Comparison of ENCODE assay signal across 33 cellular contexts in the genomic region with DNA sequence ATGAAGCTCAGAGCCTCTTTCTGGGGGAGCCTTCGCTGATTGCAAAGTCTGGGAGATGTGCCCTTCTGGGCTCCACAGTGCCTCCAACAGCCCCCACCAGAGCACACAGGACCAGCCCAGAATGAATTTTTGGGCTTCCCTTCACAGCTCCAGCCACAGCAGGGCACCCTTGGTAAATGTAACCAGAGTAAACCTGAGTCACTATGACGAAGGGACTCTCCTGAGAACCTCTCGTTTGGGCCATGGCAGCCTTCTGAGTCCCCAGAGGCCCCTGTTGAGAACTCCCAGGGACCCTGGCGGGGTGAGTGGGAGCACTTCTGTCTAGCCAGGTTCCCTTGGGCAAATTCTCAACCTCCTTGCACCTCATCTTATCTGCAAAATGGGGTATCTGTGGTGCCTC. TPM values are rescaled to one million over a fixed set of nuclear protein-coding genes. Genes with fewer than 3 reads are reported as not detected.
"Had no signal": no experiment of that assay in that cellular context is flagged by ENCODE, and none has a peak within 500 bp of the region (broad histone marks: within the 10 kb centered on the region; RNA-seq: fewer than 3 reads in every experiment).

No MANE protein-coding gene starts in this region.

- ATAC-seq: foreskin keratinocyte, gastroesophageal sphincter, heart left ventricle, left lobe of liver, sciatic nerve had no signal

- H3K27me3 ChIP-seq: colonic mucosa, esophagus muscularis mucosa, foreskin keratinocyte, gastroesophageal sphincter, heart left ventricle, hepatocyte, right atrium auricular region, stomach, thyroid gland, vagina had no signal

- H3K4me1 Mint-ChIP-seq: nephron, neural progenitor cell had no signal

- H2AFZ ChIP-seq: hepatocyte, neural progenitor cell had no signal

- H3K4me1 ChIP-seq: colonic mucosa, foreskin keratinocyte, neural progenitor cell had no signal

- H3K27ac Mint-ChIP-seq: dendritic cell treated with granulocyte-macrophage colony-stimulating factor and Interleukin-4, amounts not matched to agents 40 ng/mL and 50 ng/mL, for 4 days; nephron; neural progenitor cell had no signal

- H3K9ac ChIP-seq: neural progenitor cell had no signal

- H3K27ac ChIP-seq: colonic mucosa, esophagus muscularis mucosa, foreskin keratinocyte, gastroesophageal sphincter, heart left ventricle, hepatocyte, neural progenitor cell, prostate gland, right atrium auricular region, stomach, thyroid gland, vagina had no signal

- DNase-seq: colonic mucosa; effector CD8-positive, alpha-beta T cell; foreskin keratinocyte; heart left ventricle; kidney; naive B cell; stimulated activated CD4-positive, alpha-beta T cell treated with anti-CD3 and anti-CD28 coated beads, Interleukin-12 subunit alpha, Interleukin-12 subunit beta, amount 100 ng/mL, for 4 hours; stimulated activated CD4-positive, alpha-beta T cell treated with anti-CD3 and anti-CD28 coated beads, Interleukin-1b, Interleukin-23, amount 100 ng/mL, for 48 hours; stimulated activated CD4-positive, alpha-beta T cell treated with anti-CD3 and anti-CD28 coated beads, Interleukin-4, amount 100 ng/mL, for 1 hour; stimulated activated CD8-positive, alpha-beta memory T cell treated with anti-CD3 and anti-CD28 coated beads, Interleukin-4, amount 100 ng/mL, for 48 hours; stimulated activated naive CD4-positive, alpha-beta T cell treated with Interleukin-2 at 50 U/mL for 16 hours; trophoblast cell had no signal

- H3K36me3 Mint-ChIP-seq: naive B cell, neural progenitor cell had no signal

- H3K4me3 Mint-ChIP-seq: dendritic cell treated with granulocyte-macrophage colony-stimulating factor and Interleukin-4, amounts not matched to agents 40 ng/mL and 50 ng/mL, for 4 days; naive B cell; nephron; neural progenitor cell had no signal

- H3K36me3 ChIP-seq: esophagus muscularis mucosa, gastroesophageal sphincter, heart left ventricle, neural progenitor cell, prostate gland, right atrium auricular region, thyroid gland, vagina had no signal

- H3K27me3 Mint-ChIP-seq: dendritic cell treated with granulocyte-macrophage colony-stimulating factor and Interleukin-4, amounts not matched to agents 40 ng/mL and 50 ng/mL, for 4 days; naive B cell had no signal

- H3K9me3 Mint-ChIP-seq: dendritic cell treated with granulocyte-macrophage colony-stimulating factor and Interleukin-4, amounts not matched to agents 40 ng/mL and 50 ng/mL, for 4 days; naive B cell; nephron had no signal

- H3K4me2 ChIP-seq: hepatocyte, neural progenitor cell, smooth muscle cell had no signal

- FAIRE-seq: kidney had no signal

- H3K79me2 ChIP-seq: hepatocyte had no signal

- H3K4me3 ChIP-seq: colonic mucosa, esophagus muscularis mucosa, gastroesophageal sphincter, heart left ventricle, hepatocyte, neural progenitor cell, prostate gland, right atrium auricular region, smooth muscle cell, stomach, thyroid gland, vagina had no signal

- H3K9me3 ChIP-seq: colonic mucosa, esophagus muscularis mucosa, gastroesophageal sphincter, heart left ventricle, prostate gland, right atrium auricular region, thyroid gland, vagina had no signal

RNA-seq across cellular contexts. Expression of gene FAM3D, which starts 20.8 kb away (rescaled TPM):
- total RNA-seq: endothelial cell of umbilical vein, epithelial cell of proximal tubule, esophagus muscularis mucosa, fibroblast of lung, foreskin keratinocyte, heart left ventricle, mononuclear cell, osteocyte, right atrium auricular region, sciatic nerve, subcutaneous adipose tissue, temporal lobe had no signal
- polyA plus RNA-seq: fibroblast of lung, foreskin keratinocyte had no signal
